ENCODE assay signal across 17 cellular contexts in genomic region chr11:129995163-129995562, GRCh38. TPM values are rescaled to one million over a fixed set of nuclear protein-coding genes. Genes with fewer than 3 reads are reported as not detected.
DNase-seq lines count a peak whose midpoint lies in the region; ATAC-seq and TF ChIP-seq lines count a peak whose summit lies in the region.
"Had no signal": no experiment of that assay in that cellular context is flagged by ENCODE, and none has a peak within 500 bp of the region (broad histone marks: within the 10 kb centered on the region; RNA-seq: fewer than 3 reads in every experiment).

No MANE protein-coding gene starts in this region.

- no peaks in the 10 kb centered on the region for H3K9me3 Mint-ChIP-seq in CD4-positive, CD25-positive, alpha-beta regulatory T cell
- peaks cover 31% of the 10 kb centered on the region for H3K9me3 Mint-ChIP-seq in nephron progenitor cell
- H3K9me3 Mint-ChIP-seq: CD8-positive, alpha-beta memory T cell; HFFc6; IgD-negative memory B cell had no signal

- H3K79me2 ChIP-seq in SU-DHL-6 (ENCODE audit: insufficient read depth, low read length) = peaks cover 6% of the 10 kb centered on the region; the same call in 1 of the 2 replicates

- H2AFZ ChIP-seq in SU-DHL-6 (ENCODE audit: low read depth, low read length, severe bottlenecking) = no peak overlapping the region

- no peaks in the 10 kb centered on the region for H3K27me3 Mint-ChIP-seq in CD4-positive, CD25-positive, alpha-beta regulatory T cell
- peaks cover 2% of the 10 kb centered on the region for H3K27me3 Mint-ChIP-seq in nephron progenitor cell (ENCODE audit: low read depth, poor library complexity)
- H3K27me3 Mint-ChIP-seq: CD8-positive, alpha-beta memory T cell; IgD-negative memory B cell had no signal

- no peaks in the 10 kb centered on the region for H3K9me3 ChIP-seq in CD4-positive, CD25-positive, alpha-beta regulatory T cell (ENCODE audit: control insufficient read depth in 2 of 2, low read length in 2 of 2)
- no peaks in the 10 kb centered on the region for H3K9me3 ChIP-seq in SU-DHL-6 (ENCODE audit: insufficient read depth, low read length)

- peak overlapping the region in 1 of 4 donors; percentile 28 for H3K4me3 Mint-ChIP-seq in CD4-positive, CD25-positive, alpha-beta regulatory T cell
- H3K4me3 Mint-ChIP-seq in nephron progenitor cell = no peak overlapping the region
- H3K4me3 Mint-ChIP-seq: CD14-positive monocyte, HFFc6 had no signal

- no peak overlapping the region for H3K27ac ChIP-seq in CD4-positive, CD25-positive, alpha-beta regulatory T cell (ENCODE audit: insufficient read depth, low read length, poor library complexity, severe bottlenecking)
- peak overlapping the region; percentile 86 for H3K27ac ChIP-seq in SU-DHL-6 (ENCODE audit: low read depth, low read length)
- H3K27ac ChIP-seq: 22Rv1 had no signal

- 0 out of 2 replicates have a peak overlapping the region, but pooled peaks have one; percentile 11 for H3K9ac ChIP-seq in SU-DHL-6 (ENCODE audit: low read length)

- no peaks in the 10 kb centered on the region for H4K20me1 ChIP-seq in SU-DHL-6 (ENCODE audit: low read depth, low read length)

- no peak overlapping the region for H3K4me3 ChIP-seq in CD4-positive, CD25-positive, alpha-beta regulatory T cell (ENCODE audit: low read depth, low read length)
- no peak overlapping the region for H3K4me3 ChIP-seq in SU-DHL-6 (ENCODE audit: insufficient read depth, low read length, poor library complexity, severe bottlenecking)

- H3K36me3 Mint-ChIP-seq in CD4-positive, CD25-positive, alpha-beta regulatory T cell = peaks cover 11% of the 10 kb centered on the region
- H3K36me3 Mint-ChIP-seq in nephron progenitor cell (ENCODE audit: low read depth) = peaks cover 58% of the 10 kb centered on the region

- H3F3A ChIP-seq in SU-DHL-6 (ENCODE audit: insufficient read depth) = peaks cover 50% of the 10 kb centered on the region

- peaks cover 2% of the 10 kb centered on the region for H3K36me3 ChIP-seq in CD4-positive, CD25-positive, alpha-beta regulatory T cell (ENCODE audit: control insufficient read depth, insufficient read depth, low read length)
- H3K36me3 ChIP-seq in SU-DHL-6 (ENCODE audit: low read length) = no peaks in the 10 kb centered on the region

- DNase-seq in CD4-positive, CD25-positive, alpha-beta regulatory T cell = no peak
- peak; percentile 33 for DNase-seq in left lobe of liver (ENCODE audit: low spot score)
- no peak for DNase-seq in nephron progenitor cell
- no peak for DNase-seq in SKM-1 (lab: John Stamatoyannopoulos, UW; ENCODE audit: unreplicated experiment)
- DNase-seq in activated T-cell treated with anti-CD3 and anti-CD28 coated beads for 4 hours = no peak
- DNase-seq: Caco-2; CD8-positive, alpha-beta memory T cell; DND-41; GF-D8; HCEC 1CT; HFFc6 had no signal

- ATAC-seq in CD4-positive, CD25-positive, alpha-beta regulatory T cell (ENCODE audit: low read depth in 2 of 2) = no peak
- ATAC-seq in left lobe of liver (peak; percentile 59), GM19324 (IDR thresholded peaks at IDR 0.05; ENCODE audit: low FRiP score, unreplicated experiment) (no peak)
- no peak for ATAC-seq in activated CD4-positive, CD25-positive, alpha-beta regulatory T cell treated with anti-CD3 and anti-CD28 coated beads, Interleukin-2, amount 50 U/mL, for 24 hours

- H3K4me2 ChIP-seq in SU-DHL-6 (ENCODE audit: low read depth, low read length, poor library complexity, severe bottlenecking) = peak overlapping the region; percentile 45

- H3K4me1 Mint-ChIP-seq in CD4-positive, CD25-positive, alpha-beta regulatory T cell = peaks cover 25 to 59% (median 40%) of the 10 kb centered on the region in 4 donors
- H3K4me1 Mint-ChIP-seq in nephron progenitor cell = peaks cover 30% of the 10 kb centered on the region

- no peaks in the 10 kb centered on the region for H3K9me2 ChIP-seq in SU-DHL-6 (replicated peaks; ENCODE audit: insufficient read depth, low read length)

- H3K4me1 ChIP-seq in CD4-positive, CD25-positive, alpha-beta regulatory T cell (ENCODE audit: control insufficient read depth, insufficient read depth, low read length, poor library complexity, severe bottlenecking) = peaks cover 33% of the 10 kb centered on the region

- H3K27ac Mint-ChIP-seq in CD4-positive, CD25-positive, alpha-beta regulatory T cell = peak overlapping the region; percentile 32 to 68 (median 37)
- peak overlapping the region; percentile 27 for H3K27ac Mint-ChIP-seq in nephron progenitor cell
- H3K27ac Mint-ChIP-seq: HFFc6, IgD-negative memory B cell had no signal

- no peaks in the 10 kb centered on the region for H3K27me3 ChIP-seq in CD4-positive, CD25-positive, alpha-beta regulatory T cell (ENCODE audit: control insufficient read depth, insufficient read depth, low read length)
- no peaks in the 10 kb centered on the region for H3K27me3 ChIP-seq in SU-DHL-6 (ENCODE audit: low read length)

- TF ChIP-seq CTCF in SU-DHL-6 (IDR thresholded peaks at IDR 0.05; ENCODE audit: insufficient read depth, low read length, poor library complexity, severe bottlenecking) (no peak), nephron progenitor cell (IDR thresholded peaks at IDR 0.05) (no peak)

RNA-seq across cellular contexts. Expression of gene PRDM10, which starts 7.5 kb away (rescaled TPM):
- 15.8 TPM for total RNA-seq in CD4-positive, CD25-positive, alpha-beta regulatory T cell
- polyA plus RNA-seq in CD4-positive, CD25-positive, alpha-beta regulatory T cell = 1 to 10 TPM; 2.6 to 3.0 (median 2.7) TPM
- total RNA-seq in left lobe of liver = 5.8 TPM
